ENCODE assay signal across 12 cellular contexts in genomic region chr13:92805766-92806165, GRCh38.
DNase-seq lines count a peak whose midpoint lies in the region; ATAC-seq and TF ChIP-seq lines count a peak whose summit lies in the region.
"Had no signal": no experiment of that assay in that cellular context is flagged by ENCODE, and none has a peak within 500 bp of the region (broad histone marks: within the 10 kb centered on the region; RNA-seq: fewer than 3 reads in every experiment).

No MANE protein-coding gene starts in this region.

- DNase-seq in activated T-cell treated with anti-CD3 and anti-CD28 coated beads, Interleukin-2, amount 50 U/mL, for 24 hours, result no peak
- no peak for DNase-seq in activated T-cell treated with anti-CD3 and anti-CD28 coated beads for 4 hours
- DNase-seq in SK-N-MC (ENCODE audit: low read depth, low spot score), result no peak
- no peak for DNase-seq in hepatocyte (ENCODE audit: low spot score)
- DNase-seq in thoracic aorta (ENCODE audit: low spot score), result no peak
- DNase-seq in GM13976 (ENCODE audit: low spot score), result no peak
- DNase-seq in dedifferentiated amniotic fluid mesenchymal stem cell (ENCODE audit: extremely low spot score), result no peak
- DNase-seq: foreskin fibroblast, SHP77 had no signal

- H3K27me3 ChIP-seq in hepatocyte (no peaks in the 10 kb centered on the region), thoracic aorta (replicated peaks; ENCODE audit: insufficient read depth) (no peaks in the 10 kb centered on the region)

- no peak for TF ChIP-seq CTCF in hepatocyte (IDR thresholded peaks at IDR 0.05; ENCODE audit: poor library complexity)
- no peak for TF ChIP-seq CTCF in thoracic aorta (IDR thresholded peaks at IDR 0.05)
- no peak for TF ChIP-seq CTCF in GM13976 (IDR thresholded peaks at IDR 0.05; ENCODE audit: borderline replicate concordance, control extremely low read depth, extremely low read depth, insufficient read depth, missing control alignments)

- no peaks in the 10 kb centered on the region for H3K9me2 ChIP-seq in hepatocyte (replicated peaks; ENCODE audit: insufficient read depth)

- H3K4me1 Mint-ChIP-seq in activated T-cell treated with anti-CD3 and anti-CD28 coated beads, Interleukin-2, amount 50 U/mL, for 24 hours (ENCODE audit: low read depth), result peaks cover 13% of the 10 kb centered on the region
- H3K4me1 Mint-ChIP-seq: B cell, neural crest cell had no signal

- peak overlapping the region; percentile 63 for H3K4me3 Mint-ChIP-seq in activated T-cell treated with anti-CD3 and anti-CD28 coated beads, Interleukin-2, amount 50 U/mL, for 24 hours
- H3K4me3 Mint-ChIP-seq: B cell, neural crest cell had no signal

- H3K27ac ChIP-seq in SK-N-MC, result no peak overlapping the region
- no peak overlapping the region for H3K27ac ChIP-seq in hepatocyte
- H3K27ac ChIP-seq in thoracic aorta, result peak overlapping the region; percentile 1 to 51

- H3K4me1 ChIP-seq in hepatocyte (ENCODE audit: insufficient read depth) (no peaks in the 10 kb centered on the region), thoracic aorta (ENCODE audit: control insufficient read depth in 1 of 2, low read depth in 2 of 2) (peaks cover 30 to 53% of the 10 kb centered on the region in 2 donors)

- H4K20me1 ChIP-seq in hepatocyte (ENCODE audit: insufficient read depth, poor library complexity, severe bottlenecking), result no peaks in the 10 kb centered on the region

- H3K36me3 ChIP-seq in SK-N-MC (ENCODE audit: insufficient read depth, low read length) (no peaks in the 10 kb centered on the region), hepatocyte (replicated peaks; ENCODE audit: insufficient read depth, low read depth) (no peaks in the 10 kb centered on the region), thoracic aorta (no peaks in the 10 kb centered on the region)

- peak overlapping the region; percentile 35; the same call in 1 of the 2 replicates for H3K4me3 ChIP-seq in SK-N-MC
- H3K4me3 ChIP-seq in hepatocyte, result no peak overlapping the region
- H3K4me3 ChIP-seq in thoracic aorta, result peak overlapping the region; percentile 66

- no peaks in the 10 kb centered on the region for H3K27me3 Mint-ChIP-seq in activated T-cell treated with anti-CD3 and anti-CD28 coated beads, Interleukin-2, amount 50 U/mL, for 24 hours
- H3K27me3 Mint-ChIP-seq: B cell had no signal

- peak overlapping the region; percentile 3 for H2AFZ ChIP-seq in hepatocyte

- peak overlapping the region; percentile 35 for H3K4me2 ChIP-seq in hepatocyte

- no peaks in the 10 kb centered on the region for H3K79me2 ChIP-seq in hepatocyte

- in situ Hi-C loops in GM13976 (cut with MboI; ENCODE audit: low sequenced_read_pairs, unreplicated experiment), result no loop called here

- H3K9me3 ChIP-seq in SK-N-MC (ENCODE audit: low read depth, low read length), result no peaks in the 10 kb centered on the region
- H3K9me3 ChIP-seq in hepatocyte (ENCODE audit: low read depth), result no peaks in the 10 kb centered on the region
- no peaks in the 10 kb centered on the region for H3K9me3 ChIP-seq in thoracic aorta

- H3K27ac Mint-ChIP-seq in activated T-cell treated with anti-CD3 and anti-CD28 coated beads, Interleukin-2, amount 50 U/mL, for 24 hours, result peak overlapping the region; percentile 3
- H3K27ac Mint-ChIP-seq: B cell had no signal

- ATAC-seq in thoracic aorta (ENCODE audit: insufficient number of reproducible peaks, low FRiP score, low read depth), result no peak
- ATAC-seq in GM19467 (IDR thresholded peaks at IDR 0.05; ENCODE audit: unreplicated experiment), result no peak

- H3K9me3 Mint-ChIP-seq in activated T-cell treated with anti-CD3 and anti-CD28 coated beads, Interleukin-2, amount 50 U/mL, for 24 hours, result no peaks in the 10 kb centered on the region
- H3K9me3 Mint-ChIP-seq: neural crest cell had no signal

- H3K36me3 Mint-ChIP-seq in activated T-cell treated with anti-CD3 and anti-CD28 coated beads, Interleukin-2, amount 50 U/mL, for 24 hours (ENCODE audit: low read depth), result no peaks in the 10 kb centered on the region

- H3K9ac ChIP-seq in SK-N-MC (ENCODE audit: insufficient read length), result no peak overlapping the region

Comparison
In these comparisons a context has a peak if more than half of its experiments do, and no peak if none do; other contexts are left out.
1. H3K27ac ChIP-seq: peak in thoracic aorta (2 of 2); none in SK-N-MC (single experiment) and hepatocyte (single experiment).